ENCODE assay signal across 19 cellular contexts in genomic region chr19:58398087-58398486, GRCh38. TPM values are rescaled to one million over a fixed set of nuclear protein-coding genes. Genes with fewer than 3 reads are reported as not detected.
DNase-seq lines count a peak whose midpoint lies in the region; ATAC-seq and TF ChIP-seq lines count a peak whose summit lies in the region.
"Had no signal": no experiment of that assay in that cellular context is flagged by ENCODE, and none has a peak within 500 bp of the region (broad histone marks: within the 10 kb centered on the region; RNA-seq: fewer than 3 reads in every experiment).

No MANE protein-coding gene starts in this region.

- H3K27ac Mint-ChIP-seq in CD14-positive monocyte (no peak overlapping the region), glutamatergic neuron (ENCODE audit: unreplicated experiment) (no peak overlapping the region), neural progenitor cell (no peak overlapping the region)
- H3K27ac Mint-ChIP-seq: HFFc6 had no signal

- TF ChIP-seq CTCF in 22Rv1 (IDR thresholded peaks at IDR 0.05) (no peak), CD14-positive monocyte (IDR thresholded peaks at IDR 0.05) (no peak), glutamatergic neuron (IDR thresholded peaks at IDR 0.05; ENCODE audit: partially characterized antibody, unreplicated experiment) (no peak), neural progenitor cell (IDR thresholded peaks at IDR 0.05) (no peak), transverse colon (IDR thresholded peaks at IDR 0.05) (no peak)

- H3K27ac ChIP-seq in 22Rv1 (peak overlapping the region; percentile 96), neural progenitor cell (no peak overlapping the region), transverse colon (no peak overlapping the region)
- H3K27ac ChIP-seq: C4-2B, KMS-11 had no signal

- no peak overlapping the region for H3K4me2 ChIP-seq in neural progenitor cell
- H3K4me2 ChIP-seq: KMS-11 had no signal

- 65 to 79% methylated on average over 2 to 4 of the region's 4 CpGs for WGBS in transverse colon (ENCODE audit: low coverage in 1 of 2), 2 donors

- H3K9me3 ChIP-seq in neural progenitor cell (ENCODE audit: low read depth) (no peaks in the 10 kb centered on the region), transverse colon (no peaks in the 10 kb centered on the region)

- H3K36me3 ChIP-seq in neural progenitor cell (no peaks in the 10 kb centered on the region), transverse colon (peaks cover 0 to 15% (median 3%) of the 10 kb centered on the region in 4 donors)

- no peak for ATAC-seq in HG02588 (IDR thresholded peaks at IDR 0.05; ENCODE audit: unreplicated experiment)
- ATAC-seq: HCT116 had no signal

- intact Hi-C loops in CD14-positive monocyte (cut with micrococcal nuclease): no loop called here
- intact Hi-C loops in transverse colon (cut with DNase I; ENCODE audit: low total_unique reads): no loop called here

- H3K9ac ChIP-seq in neural progenitor cell: no peak overlapping the region
- H3K9ac ChIP-seq: KMS-11 had no signal

- TF ChIP-seq POLR2A in transverse colon (IDR thresholded peaks at IDR 0.05): no peak

- in situ Hi-C loops in transverse colon (cut with MboI; ENCODE audit: low pct_ligation_motif_present in 1 of 4, low pct_unique_long_range_greater_than_20kb in 1 of 4, low sequenced_read_pairs in 3 of 4): no loop called here

- H3K4me3 ChIP-seq in neural progenitor cell (no peak overlapping the region), transverse colon (no peak overlapping the region)

- peaks cover 22 to 24% of the 10 kb centered on the region in 2 donors for H3K36me3 Mint-ChIP-seq in CD14-positive monocyte
- no peaks in the 10 kb centered on the region for H3K36me3 Mint-ChIP-seq in glutamatergic neuron (ENCODE audit: unreplicated experiment)
- peaks cover 24% of the 10 kb centered on the region for H3K36me3 Mint-ChIP-seq in neural progenitor cell

- DNase-seq in CD14-positive monocyte (ENCODE audit: low spot score) (peak; percentile 6), glutamatergic neuron (no peak), neural progenitor cell (ENCODE audit: low spot score) (no peak), NCI-H1694 (lab: John Stamatoyannopoulos, UW) (no peak), transverse colon (no peak)
- DNase-seq: AML-193; CD4-positive, alpha-beta memory T cell; DMS153; DMS79 treated with DMSO at 0.1 percent for 48 hours; GF-D8; GOT3; H7; HFFc6 had no signal

- peaks cover 23% of the 10 kb centered on the region for H3K27me3 ChIP-seq in neural progenitor cell
- H3K27me3 ChIP-seq in transverse colon: peaks cover 29% of the 10 kb centered on the region

- peaks cover 26% of the 10 kb centered on the region for H3F3A ChIP-seq in neural progenitor cell (ENCODE audit: low read depth)

- H3K4me1 ChIP-seq in neural progenitor cell: peaks cover 3% of the 10 kb centered on the region
- H3K4me1 ChIP-seq in transverse colon: peaks cover 6 to 30% (median 22%) of the 10 kb centered on the region in 4 donors

- peak overlapping the region in 1 of 2 donors; percentile 48 for H3K4me3 Mint-ChIP-seq in CD14-positive monocyte
- peak overlapping the region; percentile 25 for H3K4me3 Mint-ChIP-seq in glutamatergic neuron (ENCODE audit: unreplicated experiment)
- H3K4me3 Mint-ChIP-seq in neural progenitor cell: peak overlapping the region; percentile 35
- H3K4me3 Mint-ChIP-seq: CD4-positive, alpha-beta memory T cell; HFFc6 had no signal

- H3K27me3 Mint-ChIP-seq in CD14-positive monocyte (ENCODE audit: low read depth in 3 of 3) (peaks cover 30 to 44% (median 43%) of the 10 kb centered on the region in 3 donors), glutamatergic neuron (ENCODE audit: unreplicated experiment) (peaks cover 11% of the 10 kb centered on the region), neural progenitor cell (ENCODE audit: insufficient read depth, low read depth) (no peaks in the 10 kb centered on the region)

- no peak overlapping the region for H2AFZ ChIP-seq in neural progenitor cell (replicated peaks)

- peaks cover 7% of the 10 kb centered on the region for H4K20me1 ChIP-seq in neural progenitor cell (ENCODE audit: low read depth)

- TF ChIP-seq EP300 in transverse colon (IDR thresholded peaks at IDR 0.05; ENCODE audit: low read depth): no peak

- H3K4me1 Mint-ChIP-seq in CD14-positive monocyte: peaks cover 20% of the 10 kb centered on the region
- H3K4me1 Mint-ChIP-seq in glutamatergic neuron (ENCODE audit: low read depth, unreplicated experiment): no peaks in the 10 kb centered on the region
- peaks cover 15% of the 10 kb centered on the region for H3K4me1 Mint-ChIP-seq in neural progenitor cell

- peaks cover 0 to 11% (median 0%) of the 10 kb centered on the region in 7 donors for H3K9me3 Mint-ChIP-seq in CD14-positive monocyte
- peaks cover 13% of the 10 kb centered on the region for H3K9me3 Mint-ChIP-seq in glutamatergic neuron (ENCODE audit: unreplicated experiment)
- peaks cover 1% of the 10 kb centered on the region for H3K9me3 Mint-ChIP-seq in neural progenitor cell
- H3K9me3 Mint-ChIP-seq: HFFc6 had no signal

- peaks cover 11% of the 10 kb centered on the region for H3K79me2 ChIP-seq in neural progenitor cell (ENCODE audit: low read depth)

RNA-seq across cellular contexts. Expression of gene RNF225, which starts 2.6 kb away (rescaled TPM):
- polyA plus RNA-seq in CD14-positive monocyte: not detected
- 0.44 TPM for total RNA-seq in glutamatergic neuron (ENCODE audit: unreplicated experiment)
- 0.62 TPM in 1 of 2 replicates, not detected in the other for total RNA-seq in neural progenitor cell (ENCODE audit: low replicate concordance)
- not detected for total RNA-seq in transverse colon
- total RNA-seq: H7 had no signal
- polyA plus RNA-seq: BJ; CD4-positive, alpha-beta memory T cell had no signal

RNA-seq across cellular contexts. Expression of gene ZNF584, which starts 10.4 kb away (rescaled TPM):
- polyA plus RNA-seq in CD14-positive monocyte: 1 to 10 TPM; 1.2 to 3.1 TPM
- 5.8 TPM for total RNA-seq in glutamatergic neuron (ENCODE audit: unreplicated experiment)
- total RNA-seq in neural progenitor cell (ENCODE audit: low replicate concordance): 6.9 and 9.3 TPM in 2 replicates
- 1 to 10 TPM; 3.4 to 8.3 (median 7.3) TPM for total RNA-seq in transverse colon

RNA-seq across cellular contexts. Expression of gene RPS5, which starts 11.0 kb away (rescaled TPM):
- 100 to 1,000 TPM; 485 to 580 TPM for polyA plus RNA-seq in CD14-positive monocyte
- total RNA-seq in glutamatergic neuron (ENCODE audit: unreplicated experiment): 571 TPM
- 1,938 and 2,407 TPM in 2 replicates for total RNA-seq in neural progenitor cell (ENCODE audit: low replicate concordance)
- 1,000 to 10,000 TPM in 1 of 4 donors, 100 to 1,000 TPM in 3; 513 to 1,129 (median 743) TPM for total RNA-seq in transverse colon

RNA-seq across cellular contexts. Expression of gene ZNF837, which starts 17.3 kb away (rescaled TPM):
- under 1 TPM; 0.13 to 0.72 TPM for polyA plus RNA-seq in CD14-positive monocyte
- 2.0 TPM for total RNA-seq in glutamatergic neuron (ENCODE audit: unreplicated experiment)
- total RNA-seq in neural progenitor cell (ENCODE audit: low replicate concordance): 1.4 and 8.5 TPM in 2 replicates
- total RNA-seq in transverse colon: 10 to 100 TPM in 1 of 4 donors, 1 to 10 TPM in 3; 3.7 to 10.7 (median 6.1) TPM

RNA-seq across cellular contexts. Expression of gene ZNF497, which starts 35.5 kb away (rescaled TPM):
- under 1 TPM; 0.28 to 0.41 TPM for polyA plus RNA-seq in CD14-positive monocyte
- total RNA-seq in glutamatergic neuron (ENCODE audit: unreplicated experiment) (3.5 TPM), neural progenitor cell (ENCODE audit: low replicate concordance) (3.7 and 8.0 TPM in 2 replicates), transverse colon (10 to 100 TPM in 1 of 4 donors, 1 to 10 TPM in 3; 1.3 to 19.3 (median 4.2) TPM)
